ENCODE assay signal across 1 cellular context in genomic region chr10:133201151-133201947, GRCh38.
TF ChIP-seq lines count a peak whose summit lies in the region.

No MANE protein-coding gene starts in this region.

TF ChIP-seq in HepG2, 621 proteins besides CTCF, POLR2A, EP300 and RAD21:
- TF ChIP-seq EZH2 (conservative IDR thresholded peaks at IDR 0.05; ENCODE audit: low read depth, low read length): 0 out of 2 replicates have a peak, but pooled peaks have one; percentile 38
- no peak for TF ChIP-seq MTF2 (CRISPR knock-in tag; IDR thresholded peaks at IDR 0.05; ENCODE audit: borderline replicate concordance)
- TF ChIP-seq ZNF569 (CRISPR knock-in tag; IDR thresholded peaks at IDR 0.05; ENCODE audit: borderline replicate concordance): no peak
